Comparison of ENCODE assay signal across 1 cellular context in genomic region chr5:140329739-140330481, GRCh38.
TF ChIP-seq lines count a peak whose summit lies in the region.

No MANE protein-coding gene starts in this region.

TF ChIP-seq in WTC11, 78 proteins besides CTCF, POLR2A, EP300 and RAD21 (continued from another document):
- TF ChIP-seq ARID4B (CRISPR knock-in tag; IDR thresholded peaks at IDR 0.05; ENCODE audit: borderline replicate concordance) = no peak
- no peak for TF ChIP-seq HMGA2 (CRISPR knock-in tag; IDR thresholded peaks at IDR 0.05)
- TF ChIP-seq EMX1 (CRISPR knock-in tag; IDR thresholded peaks at IDR 0.05) = no peak
- no peak for TF ChIP-seq GRHL2 (CRISPR knock-in tag; IDR thresholded peaks at IDR 0.05; ENCODE audit: insufficient replicate concordance, severe bottlenecking)
- TF ChIP-seq, protein P1, sequence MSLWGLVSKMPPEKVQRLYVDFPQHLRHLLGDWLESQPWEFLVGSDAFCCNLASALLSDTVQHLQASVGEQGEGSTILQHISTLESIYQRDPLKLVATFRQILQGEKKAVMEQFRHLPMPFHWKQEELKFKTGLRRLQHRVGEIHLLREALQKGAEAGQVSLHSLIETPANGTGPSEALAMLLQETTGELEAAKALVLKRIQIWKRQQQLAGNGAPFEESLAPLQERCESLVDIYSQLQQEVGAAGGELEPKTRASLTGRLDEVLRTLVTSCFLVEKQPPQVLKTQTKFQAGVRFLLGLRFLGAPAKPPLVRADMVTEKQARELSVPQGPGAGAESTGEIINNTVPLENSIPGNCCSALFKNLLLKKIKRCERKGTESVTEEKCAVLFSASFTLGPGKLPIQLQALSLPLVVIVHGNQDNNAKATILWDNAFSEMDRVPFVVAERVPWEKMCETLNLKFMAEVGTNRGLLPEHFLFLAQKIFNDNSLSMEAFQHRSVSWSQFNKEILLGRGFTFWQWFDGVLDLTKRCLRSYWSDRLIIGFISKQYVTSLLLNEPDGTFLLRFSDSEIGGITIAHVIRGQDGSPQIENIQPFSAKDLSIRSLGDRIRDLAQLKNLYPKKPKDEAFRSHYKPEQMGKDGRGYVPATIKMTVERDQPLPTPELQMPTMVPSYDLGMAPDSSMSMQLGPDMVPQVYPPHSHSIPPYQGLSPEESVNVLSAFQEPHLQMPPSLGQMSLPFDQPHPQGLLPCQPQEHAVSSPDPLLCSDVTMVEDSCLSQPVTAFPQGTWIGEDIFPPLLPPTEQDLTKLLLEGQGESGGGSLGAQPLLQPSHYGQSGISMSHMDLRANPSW (CRISPR knock-in tag; conservative IDR thresholded peaks at IDR 0.05; ENCODE audit: low read depth) = no peak
- no peak for TF ChIP-seq ZNF232 (CRISPR knock-in tag; IDR thresholded peaks at IDR 0.05)
- TF ChIP-seq, protein P2, sequence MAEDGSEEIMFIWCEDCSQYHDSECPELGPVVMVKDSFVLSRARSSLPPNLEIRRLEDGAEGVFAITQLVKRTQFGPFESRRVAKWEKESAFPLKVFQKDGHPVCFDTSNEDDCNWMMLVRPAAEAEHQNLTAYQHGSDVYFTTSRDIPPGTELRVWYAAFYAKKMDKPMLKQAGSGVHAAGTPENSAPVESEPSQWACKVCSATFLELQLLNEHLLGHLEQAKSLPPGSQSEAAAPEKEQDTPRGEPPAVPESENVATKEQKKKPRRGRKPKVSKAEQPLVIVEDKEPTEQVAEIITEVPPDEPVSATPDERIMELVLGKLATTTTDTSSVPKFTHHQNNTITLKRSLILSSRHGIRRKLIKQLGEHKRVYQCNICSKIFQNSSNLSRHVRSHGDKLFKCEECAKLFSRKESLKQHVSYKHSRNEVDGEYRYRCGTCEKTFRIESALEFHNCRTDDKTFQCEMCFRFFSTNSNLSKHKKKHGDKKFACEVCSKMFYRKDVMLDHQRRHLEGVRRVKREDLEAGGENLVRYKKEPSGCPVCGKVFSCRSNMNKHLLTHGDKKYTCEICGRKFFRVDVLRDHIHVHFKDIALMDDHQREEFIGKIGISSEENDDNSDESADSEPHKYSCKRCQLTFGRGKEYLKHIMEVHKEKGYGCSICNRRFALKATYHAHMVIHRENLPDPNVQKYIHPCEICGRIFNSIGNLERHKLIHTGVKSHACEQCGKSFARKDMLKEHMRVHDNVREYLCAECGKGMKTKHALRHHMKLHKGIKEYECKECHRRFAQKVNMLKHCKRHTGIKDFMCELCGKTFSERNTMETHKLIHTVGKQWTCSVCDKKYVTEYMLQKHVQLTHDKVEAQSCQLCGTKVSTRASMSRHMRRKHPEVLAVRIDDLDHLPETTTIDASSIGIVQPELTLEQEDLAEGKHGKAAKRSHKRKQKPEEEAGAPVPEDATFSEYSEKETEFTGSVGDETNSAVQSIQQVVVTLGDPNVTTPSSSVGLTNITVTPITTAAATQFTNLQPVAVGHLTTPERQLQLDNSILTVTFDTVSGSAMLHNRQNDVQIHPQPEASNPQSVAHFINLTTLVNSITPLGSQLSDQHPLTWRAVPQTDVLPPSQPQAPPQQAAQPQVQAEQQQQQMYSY (CRISPR knock-in tag; IDR thresholded peaks at IDR 0.05) = no peak
- TF ChIP-seq ETV6 (CRISPR knock-in tag; IDR thresholded peaks at IDR 0.05) = no peak
- TF ChIP-seq, protein P3, sequence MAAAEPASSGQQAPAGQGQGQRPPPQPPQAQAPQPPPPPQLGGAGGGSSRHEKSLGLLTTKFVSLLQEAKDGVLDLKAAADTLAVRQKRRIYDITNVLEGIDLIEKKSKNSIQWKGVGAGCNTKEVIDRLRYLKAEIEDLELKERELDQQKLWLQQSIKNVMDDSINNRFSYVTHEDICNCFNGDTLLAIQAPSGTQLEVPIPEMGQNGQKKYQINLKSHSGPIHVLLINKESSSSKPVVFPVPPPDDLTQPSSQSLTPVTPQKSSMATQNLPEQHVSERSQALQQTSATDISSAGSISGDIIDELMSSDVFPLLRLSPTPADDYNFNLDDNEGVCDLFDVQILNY (CRISPR knock-in tag; IDR thresholded peaks at IDR 0.05) = no peak
- TF ChIP-seq CREM (CRISPR knock-in tag; IDR thresholded peaks at IDR 0.05) = no peak
- TF ChIP-seq, protein P4, sequence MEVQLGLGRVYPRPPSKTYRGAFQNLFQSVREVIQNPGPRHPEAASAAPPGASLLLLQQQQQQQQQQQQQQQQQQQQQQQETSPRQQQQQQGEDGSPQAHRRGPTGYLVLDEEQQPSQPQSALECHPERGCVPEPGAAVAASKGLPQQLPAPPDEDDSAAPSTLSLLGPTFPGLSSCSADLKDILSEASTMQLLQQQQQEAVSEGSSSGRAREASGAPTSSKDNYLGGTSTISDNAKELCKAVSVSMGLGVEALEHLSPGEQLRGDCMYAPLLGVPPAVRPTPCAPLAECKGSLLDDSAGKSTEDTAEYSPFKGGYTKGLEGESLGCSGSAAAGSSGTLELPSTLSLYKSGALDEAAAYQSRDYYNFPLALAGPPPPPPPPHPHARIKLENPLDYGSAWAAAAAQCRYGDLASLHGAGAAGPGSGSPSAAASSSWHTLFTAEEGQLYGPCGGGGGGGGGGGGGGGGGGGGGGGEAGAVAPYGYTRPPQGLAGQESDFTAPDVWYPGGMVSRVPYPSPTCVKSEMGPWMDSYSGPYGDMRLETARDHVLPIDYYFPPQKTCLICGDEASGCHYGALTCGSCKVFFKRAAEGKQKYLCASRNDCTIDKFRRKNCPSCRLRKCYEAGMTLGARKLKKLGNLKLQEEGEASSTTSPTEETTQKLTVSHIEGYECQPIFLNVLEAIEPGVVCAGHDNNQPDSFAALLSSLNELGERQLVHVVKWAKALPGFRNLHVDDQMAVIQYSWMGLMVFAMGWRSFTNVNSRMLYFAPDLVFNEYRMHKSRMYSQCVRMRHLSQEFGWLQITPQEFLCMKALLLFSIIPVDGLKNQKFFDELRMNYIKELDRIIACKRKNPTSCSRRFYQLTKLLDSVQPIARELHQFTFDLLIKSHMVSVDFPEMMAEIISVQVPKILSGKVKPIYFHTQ (CRISPR knock-in tag; IDR thresholded peaks at IDR 0.05) = no peak
